ENCODE assay signal across 10 cellular contexts in the genomic region with DNA sequence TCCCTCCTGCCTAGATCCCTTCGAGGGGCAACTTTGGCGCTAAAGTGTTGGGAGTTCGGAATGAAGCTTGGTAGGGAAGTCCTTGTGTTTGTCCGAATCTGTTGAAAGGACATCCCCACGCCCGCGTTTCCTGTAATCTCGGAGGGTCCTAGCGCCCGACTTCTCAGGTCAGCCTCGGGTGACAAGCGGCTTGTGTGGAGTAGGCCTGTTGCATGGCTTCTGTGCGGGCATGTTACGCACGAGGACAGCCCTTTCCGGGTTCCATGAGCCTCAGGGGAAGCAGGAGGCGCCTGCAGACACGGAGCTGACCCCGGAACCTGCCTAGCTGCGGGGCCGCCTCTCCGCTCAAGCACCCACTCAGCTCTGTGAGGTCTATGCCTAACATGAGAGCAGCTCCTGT. TPM values are rescaled to one million over a fixed set of nuclear protein-coding genes. Genes with fewer than 3 reads are reported as not detected.
DNase-seq lines count a peak whose midpoint lies in the region; TF ChIP-seq lines count a peak whose summit lies in the region.
"Had no signal": no experiment of that assay in that cellular context is flagged by ENCODE, and none has a peak within 500 bp of the region (broad histone marks: within the 10 kb centered on the region; RNA-seq: fewer than 3 reads in every experiment).

No MANE protein-coding gene starts in this region.

- H3K27ac ChIP-seq in ascending aorta: peak overlapping the region; percentile 81 to 94
- H3K27ac ChIP-seq in mesenchymal stem cell (ENCODE audit: low read length, poor library complexity, severe bottlenecking): peak overlapping the region; percentile 99
- H3K27ac ChIP-seq in testis: peak overlapping the region; percentile 72 to 89

- H3K9me3 ChIP-seq in ascending aorta (no peaks in the 10 kb centered on the region), mesenchymal stem cell (ENCODE audit: control insufficient read depth, low read length) (no peaks in the 10 kb centered on the region), testis (no peaks in the 10 kb centered on the region)

- H2AFZ ChIP-seq in mesenchymal stem cell (ENCODE audit: low read depth, low read length): no peak overlapping the region

- no peak overlapping the region for H2BK120ac ChIP-seq in mesenchymal stem cell (ENCODE audit: low read depth, low read length)

- H3K79me1 ChIP-seq in mesenchymal stem cell (replicated peaks; ENCODE audit: low read length, poor library complexity, severe bottlenecking): peaks cover 24% of the 10 kb centered on the region

- peak overlapping the region; percentile 0 for H4K8ac ChIP-seq in mesenchymal stem cell (ENCODE audit: low read length)

- no peak overlapping the region for H3K14ac ChIP-seq in mesenchymal stem cell (ENCODE audit: low read length in 2 of 2)

- H4K91ac ChIP-seq in mesenchymal stem cell (ENCODE audit: low read length): peak overlapping the region; percentile 64

- intact Hi-C loops in ascending aorta (cut with DNase I): loop anchor here (2.0 to 10.0 kb wide), 2 partner anchors 136 to 1882 kb away; a partner anchor contains a TSS
- intact Hi-C loops in testis (cut with DNase I; ENCODE audit: low total_unique reads): loop anchor here (10.0 kb wide), 1 partner anchor 62 kb away; a partner anchor contains a TSS

- peak overlapping the region in 1 of 2 experiments; percentile 23 for H3K23ac ChIP-seq in mesenchymal stem cell (ENCODE audit: low read length in 2 of 2)

- H3K4me2 ChIP-seq in mesenchymal stem cell (ENCODE audit: low read length, poor library complexity, severe bottlenecking): no peak overlapping the region

- WGBS in mesenchymal stem cell: 96% methylated on average over 22 of the region's 22 CpGs
- 93% methylated on average over 17 to 22 of the region's 22 CpGs for WGBS in testis, 2 donors

- no peaks in the 10 kb centered on the region for H3K9me3 Mint-ChIP-seq in activated T-cell treated with anti-CD3 and anti-CD28 coated beads, Interleukin-2, amount 50 U/mL, for 24 hours

- peaks cover 64% of the 10 kb centered on the region for H3K36me3 Mint-ChIP-seq in activated T-cell treated with anti-CD3 and anti-CD28 coated beads, Interleukin-2, amount 50 U/mL, for 24 hours (ENCODE audit: low read depth)

- H3K36me3 ChIP-seq in ascending aorta (peaks cover 10 to 23% of the 10 kb centered on the region in 2 donors), mesenchymal stem cell (ENCODE audit: control insufficient read depth in 1 of 2, insufficient read depth in 2 of 2, low read depth in 1 of 2, low read length in 2 of 2) (peaks cover 43 to 60% of the 10 kb centered on the region in 2 experiments), testis (ENCODE audit: low read depth, missing control alignments) (no peaks in the 10 kb centered on the region)

- H3K27ac Mint-ChIP-seq in activated T-cell treated with anti-CD3 and anti-CD28 coated beads, Interleukin-2, amount 50 U/mL, for 24 hours: peak overlapping the region; percentile 92

- peak overlapping the region in 1 of 2 experiments; percentile 6 for H3K4ac ChIP-seq in mesenchymal stem cell (ENCODE audit: low read depth in 1 of 2, low read length in 2 of 2)

- no peak for DNase-seq in activated T-cell treated with anti-CD3 and anti-CD28 coated beads, Interleukin-2, amount 50 U/mL, for 24 hours
- DNase-seq in activated T-cell treated with anti-CD3 and anti-CD28 coated beads for 4 hours: no peak
- no peak for DNase-seq in ascending aorta (ENCODE audit: low spot score in 2 of 2)
- DNase-seq in mesenchymal stem cell: no peak
- DNase-seq in testis: no peak
- DNase-seq in stimulated activated CD4-positive, alpha-beta T cell treated with anti-CD3 and anti-CD28 coated beads, Interleukin-4, amount 100 ng/mL, for 4 hours: no peak
- no peak for DNase-seq in ureter (ENCODE audit: low spot score)
- no peak for DNase-seq in NOMO-1 treated with DMSO at 0.1 percent for 48 hours (lab: John Stamatoyannopoulos, UW; ENCODE audit: unreplicated experiment)
- DNase-seq: midbrain, NCI-H1048 had no signal

- H3K4me1 ChIP-seq in ascending aorta: peaks cover 3 to 42% of the 10 kb centered on the region in 2 donors
- peaks cover 55% of the 10 kb centered on the region for H3K4me1 ChIP-seq in mesenchymal stem cell (ENCODE audit: control insufficient read depth, insufficient read depth, low read depth, low read length)
- peaks cover 35% of the 10 kb centered on the region for H3K4me1 ChIP-seq in testis

- peak overlapping the region; percentile 66 for H2BK5ac ChIP-seq in mesenchymal stem cell (ENCODE audit: low read depth, low read length, poor library complexity, severe bottlenecking)

- no peak overlapping the region for H3K4me3 Mint-ChIP-seq in activated T-cell treated with anti-CD3 and anti-CD28 coated beads, Interleukin-2, amount 50 U/mL, for 24 hours

- H3K9ac ChIP-seq in mesenchymal stem cell (ENCODE audit: low read length): peak overlapping the region; percentile 95

- TF ChIP-seq CTCF in ascending aorta (IDR thresholded peaks at IDR 0.05) (no peak), testis (IDR thresholded peaks at IDR 0.05) (no peak)

- H3K27me3 Mint-ChIP-seq in activated T-cell treated with anti-CD3 and anti-CD28 coated beads, Interleukin-2, amount 50 U/mL, for 24 hours: no peaks in the 10 kb centered on the region

- TF ChIP-seq POLR2A in testis (IDR thresholded peaks at IDR 0.05): no peak

- H2BK15ac ChIP-seq in mesenchymal stem cell (ENCODE audit: low read depth, poor library complexity, severe bottlenecking): peak overlapping the region; percentile 90

- H3K27me3 ChIP-seq in ascending aorta (no peaks in the 10 kb centered on the region), mesenchymal stem cell (ENCODE audit: control insufficient read depth in 1 of 2, insufficient read depth in 1 of 2, low read length in 2 of 2) (no peaks in the 10 kb centered on the region), testis (no peaks in the 10 kb centered on the region)

- peak overlapping the region in 1 of 2 experiments; percentile 64 for H3K18ac ChIP-seq in mesenchymal stem cell (ENCODE audit: low read depth in 1 of 2, low read length in 2 of 2)

- H2AK5ac ChIP-seq in mesenchymal stem cell (ENCODE audit: low read length, severe bottlenecking): peak overlapping the region; percentile 45

- H3K4me1 Mint-ChIP-seq in activated T-cell treated with anti-CD3 and anti-CD28 coated beads, Interleukin-2, amount 50 U/mL, for 24 hours (ENCODE audit: low read depth): peaks cover 67% of the 10 kb centered on the region

- H3K4me3 ChIP-seq in ascending aorta (no peak overlapping the region), mesenchymal stem cell (ENCODE audit: insufficient read depth in 1 of 2, low read depth in 1 of 2, low read length in 2 of 2) (no peak overlapping the region), testis (no peak overlapping the region)

- peak overlapping the region in 1 of 2 experiments; percentile 82 for H2BK12ac ChIP-seq in mesenchymal stem cell (ENCODE audit: low read length in 2 of 2)

RNA-seq across cellular contexts. Expression of a gene that starts 28.4 kb away (rescaled TPM):
- total RNA-seq in ascending aorta: 115 TPM
- polyA plus RNA-seq in mesenchymal stem cell (2013, experiment 1 of 2): 30.2 TPM
- polyA plus RNA-seq in mesenchymal stem cell (2013, experiment 2 of 2): 30.0 TPM
- 10 to 100 TPM; 47.6 to 59.1 TPM for total RNA-seq in testis
- polyA plus RNA-seq in testis (ENCODE audit: insufficient read depth, low read depth, low replicate concordance): 30.0 TPM
- total RNA-seq in ureter: 39.1 TPM
